25 cellular contexts compared by ENCODE assay signal in the genomic region with DNA sequence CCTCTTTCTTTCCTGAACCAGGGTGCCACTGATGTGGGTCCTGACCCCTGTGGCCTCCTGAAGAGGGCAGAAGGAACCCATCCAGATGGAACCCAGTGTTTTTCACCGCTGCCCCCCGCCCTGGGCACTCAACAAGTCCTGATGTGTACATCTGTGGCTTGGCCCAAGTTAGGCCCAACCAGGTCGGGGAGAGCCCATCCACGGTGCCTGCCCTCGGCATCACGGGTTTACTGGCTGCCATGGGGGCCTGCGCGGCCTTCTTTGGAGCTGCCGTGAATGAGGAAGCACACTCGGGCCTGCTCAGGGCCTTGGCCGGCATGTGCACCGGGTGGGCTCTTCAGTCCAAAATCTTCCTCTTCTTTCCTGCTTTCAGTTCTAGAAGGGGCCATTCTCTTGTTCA. TPM values are rescaled to one million over a fixed set of nuclear protein-coding genes. Genes with fewer than 3 reads are reported as not detected.
DNase-seq lines count a peak whose midpoint lies in the region; ATAC-seq and TF ChIP-seq lines count a peak whose summit lies in the region.
"Had no signal": no experiment of that assay in that cellular context is flagged by ENCODE, and none has a peak within 500 bp of the region (broad histone marks: within the 10 kb centered on the region; RNA-seq: fewer than 3 reads in every experiment).

No MANE protein-coding gene starts in this region.

- H3K27ac Mint-ChIP-seq in CD4-positive, alpha-beta T cell: peak overlapping the region; percentile 89
- H3K27ac Mint-ChIP-seq in activated CD8-positive, alpha-beta T cell treated with anti-CD3 and anti-CD28 coated beads for 36 hours: peak overlapping the region; percentile 58
- peak overlapping the region; percentile 66 to 94 (median 86) for H3K27ac Mint-ChIP-seq in immature natural killer cell
- H3K27ac Mint-ChIP-seq: endodermal cell, nephron had no signal

- no peak for DNase-seq in CD4-positive, alpha-beta T cell
- DNase-seq in activated CD8-positive, alpha-beta T cell treated with anti-CD3 and anti-CD28 coated beads for 36 hours: no peak
- DNase-seq in immature natural killer cell (no peak), mammary epithelial cell (no peak), suprapubic skin (ENCODE audit: low spot score in 2 of 2) (no peak), stomach (no peak), A172 (ENCODE audit: low spot score) (no peak)
- DNase-seq: activated gamma-delta T cell; COR-L47; endodermal cell; H9; KG1; mesenchymal stem cell; NCI-H1694; NCI-H69; SHP77; stimulated activated CD4-positive, alpha-beta T cell treated with anti-CD3 and anti-CD28 coated beads, Interleukin-2, amount 100 ng/mL, for 48 hours had no signal

- no peaks in the 10 kb centered on the region for H3K79me2 ChIP-seq in mammary epithelial cell (ENCODE audit: insufficient read depth, low read length)

- no peaks in the 10 kb centered on the region for H3K9me3 ChIP-seq in BLaER1 treated with 17β-estradiol and CSF1 and Interleukin-3, amounts not matched to agents 10 nM and 100 nM (replicated peaks in 1 of 11)
- H3K9me3 ChIP-seq in CD4-positive, alpha-beta T cell (ENCODE audit: control insufficient read depth, low read length): no peaks in the 10 kb centered on the region
- no peaks in the 10 kb centered on the region for H3K9me3 ChIP-seq in mammary epithelial cell (replicated peaks; ENCODE audit: insufficient read depth, low read length)
- no peaks in the 10 kb centered on the region for H3K9me3 ChIP-seq in suprapubic skin
- no peaks in the 10 kb centered on the region for H3K9me3 ChIP-seq in stomach
- H3K9me3 ChIP-seq: prostate gland had no signal

- no peak for TF ChIP-seq EP300 in suprapubic skin (IDR thresholded peaks at IDR 0.05)
- TF ChIP-seq EP300 in stomach (IDR thresholded peaks at IDR 0.05): no peak

- TF ChIP-seq CTCF in CD4-positive, alpha-beta T cell (IDR thresholded peaks at IDR 0.05): no peak
- TF ChIP-seq CTCF in activated CD8-positive, alpha-beta T cell treated with anti-CD3 and anti-CD28 coated beads for 36 hours (IDR thresholded peaks at IDR 0.05): no peak
- TF ChIP-seq CTCF in mammary epithelial cell (conservative IDR thresholded peaks at IDR 0.05 in 1 of 2, IDR thresholded peaks at IDR 0.05 in 1 of 2; ENCODE audit: extremely low read depth in 1 of 2, insufficient read depth in 1 of 2, low read depth in 1 of 2, low read length in 2 of 2): no peak
- no peak for TF ChIP-seq CTCF in suprapubic skin (IDR thresholded peaks at IDR 0.05)
- no peak for TF ChIP-seq CTCF in stomach (IDR thresholded peaks at IDR 0.05)

- no peaks in the 10 kb centered on the region for H3K9me3 Mint-ChIP-seq in CD4-positive, alpha-beta T cell
- no peaks in the 10 kb centered on the region for H3K9me3 Mint-ChIP-seq in activated CD8-positive, alpha-beta T cell treated with anti-CD3 and anti-CD28 coated beads for 36 hours
- no peaks in the 10 kb centered on the region for H3K9me3 Mint-ChIP-seq in immature natural killer cell
- H3K9me3 Mint-ChIP-seq: endodermal cell, H9, nephron had no signal

- no peak overlapping the region; a peak in 1 of 22 replicates for H3K9ac ChIP-seq in BLaER1 treated with 17β-estradiol and CSF1 and Interleukin-3, amounts not matched to agents 10 nM and 100 nM
- H3K9ac ChIP-seq in mammary epithelial cell (ENCODE audit: insufficient read depth, low read length): no peak overlapping the region

- H3K27ac ChIP-seq in BLaER1 treated with 17β-estradiol and CSF1 and Interleukin-3, amounts not matched to agents 10 nM and 100 nM: peak overlapping the region in 6 of 11 experiments; percentile 26 to 76 (median 72); a peak in 9 of 22 replicates
- H3K27ac ChIP-seq in CD4-positive, alpha-beta T cell (ENCODE audit: low read depth, low read length): no peak overlapping the region
- H3K27ac ChIP-seq in mammary epithelial cell (ENCODE audit: insufficient read depth, low read depth, low read length): no peak overlapping the region
- H3K27ac ChIP-seq in suprapubic skin: no peak overlapping the region
- H3K27ac ChIP-seq in stomach: no peak overlapping the region
- H3K27ac ChIP-seq: prostate gland had no signal

- no peak for ATAC-seq in CD4-positive, alpha-beta T cell (ENCODE audit: poor library complexity)
- ATAC-seq in activated CD8-positive, alpha-beta T cell treated with anti-CD3 and anti-CD28 coated beads for 36 hours: no peak

- no peaks in the 10 kb centered on the region for H4K20me1 ChIP-seq in BLaER1 treated with 17β-estradiol and CSF1 and Interleukin-3, amounts not matched to agents 10 nM and 100 nM
- no peaks in the 10 kb centered on the region for H4K20me1 ChIP-seq in mammary epithelial cell (ENCODE audit: insufficient read depth, low read length)

- intact Hi-C loops in CD4-positive, alpha-beta T cell (cut with DNase I, micrococcal nuclease): no loop called here
- intact Hi-C loops in activated CD8-positive, alpha-beta T cell treated with anti-CD3 and anti-CD28 coated beads for 36 hours (cut with micrococcal nuclease): loop anchor here (5.0 kb wide), 1 partner anchor 106 kb away; a partner anchor contains a TSS
- intact Hi-C loops in mammary epithelial cell (cut with micrococcal nuclease) (no loop called here), stomach (cut with DNase I; ENCODE audit: low total_unique reads) (no loop called here)

- dilution Hi-C loops in mammary epithelial cell (cut with HindIII; ENCODE audit: low sequenced_read_pairs): no loop called here

- no TSS peak for BruUV-seq in mammary epithelial cell (replicated peaks; lab: Mats Ljungman, UMichigan)

- no peak overlapping the region for H2AFZ ChIP-seq in mammary epithelial cell (ENCODE audit: low read depth, low read length)

- no peaks in the 10 kb centered on the region for H3K36me3 ChIP-seq in BLaER1 treated with 17β-estradiol and CSF1 and Interleukin-3, amounts not matched to agents 10 nM and 100 nM
- H3K36me3 ChIP-seq in mammary epithelial cell (ENCODE audit: insufficient read depth, low read length) (no peaks in the 10 kb centered on the region), suprapubic skin (no peaks in the 10 kb centered on the region), stomach (no peaks in the 10 kb centered on the region)
- H3K36me3 ChIP-seq: prostate gland had no signal

- H3K36me3 Mint-ChIP-seq in CD4-positive, alpha-beta T cell (ENCODE audit: low read depth): no peaks in the 10 kb centered on the region
- H3K36me3 Mint-ChIP-seq in activated CD8-positive, alpha-beta T cell treated with anti-CD3 and anti-CD28 coated beads for 36 hours (ENCODE audit: low read depth): no peaks in the 10 kb centered on the region
- H3K36me3 Mint-ChIP-seq in immature natural killer cell: no peaks in the 10 kb centered on the region

- 0 out of 22 replicates have a peak overlapping the region, but pooled peaks of 3 of the 11 experiments have one; percentile 14 to 83 (median 72) for H3K4me2 ChIP-seq in BLaER1 treated with 17β-estradiol and CSF1 and Interleukin-3, amounts not matched to agents 10 nM and 100 nM
- no peak overlapping the region for H3K4me2 ChIP-seq in mammary epithelial cell (ENCODE audit: insufficient read depth, low read depth, low read length)

- CTCF ChIA-PET in CD4-positive, alpha-beta T cell (lab: Charles Lee): no interaction called here
- CTCF ChIA-PET in activated CD8-positive, alpha-beta T cell treated with anti-CD3 and anti-CD28 coated beads for 36 hours (lab: Charles Lee): interaction anchor here (1.1 to 4.1 kb wide), 2 partner anchors 9 to 56 kb away, joined by 3 to 17 read pairs; no protein-coding TSS in a partner anchor
- CTCF ChIA-PET in mammary epithelial cell (lab: Charles Lee; ENCODE audit: low non-redundant PET): no interaction called here

- TF ChIP-seq POLR2A in suprapubic skin (IDR thresholded peaks at IDR 0.05) (no peak), stomach (IDR thresholded peaks at IDR 0.05) (no peak)

- POLR2A ChIA-PET in CD4-positive, alpha-beta T cell (lab: Charles Lee): interaction anchor here (1.4 to 3.8 kb wide), 2 partner anchors 18 to 25 kb away, joined by 4 to 26 read pairs; a partner anchor contains a TSS
- POLR2A ChIA-PET in activated CD8-positive, alpha-beta T cell treated with anti-CD3 and anti-CD28 coated beads for 36 hours (lab: Charles Lee): interaction anchor here (0.6 to 5.2 kb wide), 7 partner anchors 9 to 57 kb away, joined by 3 to 26 read pairs (median 3); a partner anchor contains a TSS

- H3K27me3 Mint-ChIP-seq in CD4-positive, alpha-beta T cell: no peaks in the 10 kb centered on the region
- no peaks in the 10 kb centered on the region for H3K27me3 Mint-ChIP-seq in activated CD8-positive, alpha-beta T cell treated with anti-CD3 and anti-CD28 coated beads for 36 hours
- peaks cover 8 to 24% (median 12%) of the 10 kb centered on the region in 3 donors for H3K27me3 Mint-ChIP-seq in immature natural killer cell (ENCODE audit: low read depth in 3 of 3)

- H3K4me1 Mint-ChIP-seq in CD4-positive, alpha-beta T cell (ENCODE audit: low read depth): peaks cover 76% of the 10 kb centered on the region
- H3K4me1 Mint-ChIP-seq in activated CD8-positive, alpha-beta T cell treated with anti-CD3 and anti-CD28 coated beads for 36 hours (ENCODE audit: low read depth): peaks cover 47% of the 10 kb centered on the region
- peaks cover 56 to 71% of the 10 kb centered on the region in 2 donors for H3K4me1 Mint-ChIP-seq in immature natural killer cell
- H3K4me1 Mint-ChIP-seq: nephron had no signal

- H3K4me3 Mint-ChIP-seq in CD4-positive, alpha-beta T cell: no peak overlapping the region
- no peak overlapping the region for H3K4me3 Mint-ChIP-seq in activated CD8-positive, alpha-beta T cell treated with anti-CD3 and anti-CD28 coated beads for 36 hours
- H3K4me3 Mint-ChIP-seq in immature natural killer cell: peak overlapping the region in 1 of 5 donors; percentile 16
- H3K4me3 Mint-ChIP-seq: endodermal cell, H9, nephron had no signal

- in situ Hi-C loops in mammary epithelial cell (cut with MboI; ENCODE audit: low sequenced_read_pairs in 2 of 2): no loop called here

- no peak overlapping the region for H3K4me3 ChIP-seq in BLaER1 treated with 17β-estradiol and CSF1 and Interleukin-3, amounts not matched to agents 10 nM and 100 nM
- no peak overlapping the region for H3K4me3 ChIP-seq in mammary epithelial cell (replicated peaks in 1 of 3; ENCODE audit: insufficient read depth in 1 of 3, low read depth in 2 of 3, low read length in 3 of 3)
- H3K4me3 ChIP-seq in suprapubic skin: no peak overlapping the region
- H3K4me3 ChIP-seq in stomach: no peak overlapping the region
- H3K4me3 ChIP-seq: prostate gland had no signal

- peaks cover 20 to 66% (median 38%) of the 10 kb centered on the region in 10 experiments for H3K4me1 ChIP-seq in BLaER1 treated with 17β-estradiol and CSF1 and Interleukin-3, amounts not matched to agents 10 nM and 100 nM
- peaks cover 8% of the 10 kb centered on the region for H3K4me1 ChIP-seq in mammary epithelial cell (ENCODE audit: insufficient read depth, low read length)
- peaks cover 12% of the 10 kb centered on the region for H3K4me1 ChIP-seq in suprapubic skin
- peaks cover 10 to 24% (median 15%) of the 10 kb centered on the region in 4 donors for H3K4me1 ChIP-seq in stomach
- H3K4me1 ChIP-seq: prostate gland had no signal

- WGBS in mammary epithelial cell (ENCODE audit: low coverage, missing lambda C conversion rate): 98% methylated on average over 12 of the region's 12 CpGs
- WGBS in suprapubic skin: 94% methylated on average over 8 of the region's 12 CpGs
- 92 to 95% (median 93%) methylated on average over 11 to 12 of the region's 12 CpGs for WGBS in stomach, 5 donors

- H3K27me3 ChIP-seq in BLaER1 treated with 17β-estradiol and CSF1 and Interleukin-3, amounts not matched to agents 10 nM and 100 nM: no peaks in the 10 kb centered on the region
- no peaks in the 10 kb centered on the region for H3K27me3 ChIP-seq in CD4-positive, alpha-beta T cell (ENCODE audit: control insufficient read depth, insufficient read depth, low read length)
- no peaks in the 10 kb centered on the region for H3K27me3 ChIP-seq in mammary epithelial cell (ENCODE audit: insufficient read depth, low read length)
- H3K27me3 ChIP-seq in suprapubic skin: no peaks in the 10 kb centered on the region
- no peaks in the 10 kb centered on the region for H3K27me3 ChIP-seq in stomach

RNA-seq across cellular contexts. Expression of a gene that starts 5.8 kb away (rescaled TPM):
- total RNA-seq in CD4-positive, alpha-beta T cell: not detected
- total RNA-seq in activated CD8-positive, alpha-beta T cell treated with anti-CD3 and anti-CD28 coated beads for 36 hours: under 1 TPM in 1 of 2 experiments, not detected in 1; 0.25 TPM
- polyA plus RNA-seq in immature natural killer cell (under 1 TPM in 1 of 3 donors, not detected in 2; 0.73 TPM), mammary epithelial cell (not detected), stomach (1 to 10 TPM; 5.4 to 10.0 (median 7.3) TPM)
- total RNA-seq in mammary epithelial cell (not detected), suprapubic skin (10 to 100 TPM in 2 of 4 donors, 1 to 10 TPM in 2; 4.2 to 16.6 (median 9.4) TPM), stomach (10 to 100 TPM in 2 of 5 donors, 1 to 10 TPM in 1, not detected in 2; 7.3 to 15.2 (median 12.8) TPM)
- not detected for polyA minus RNA-seq in mammary epithelial cell
- 0.62 and 1.8 TPM in 2 replicates for total RNA-seq in A172 (2014; rRNA removed; shearing (Covaris generic))
- total RNA-seq: fibroblast of lung had no signal

RNA-seq across cellular contexts. Expression of a gene that starts 14.0 kb away (rescaled TPM):
- under 1 TPM in 1 of 2 experiments, not detected in 1; 0.08 TPM for total RNA-seq in CD4-positive, alpha-beta T cell
- total RNA-seq in activated CD8-positive, alpha-beta T cell treated with anti-CD3 and anti-CD28 coated beads for 36 hours: under 1 TPM in 1 of 2 experiments, not detected in 1; 0.16 TPM
- polyA plus RNA-seq in immature natural killer cell (not detected), mammary epithelial cell (not detected), stomach (under 1 TPM in 2 of 3 donors, not detected in 1; 0.13 to 0.46 TPM)
- total RNA-seq in mammary epithelial cell (not detected), suprapubic skin (not detected), stomach (under 1 TPM in 1 of 5 donors, not detected in 4; 0.87 TPM)
- polyA minus RNA-seq in mammary epithelial cell: not detected
- not detected in 2 replicates for total RNA-seq in A172 (2014; rRNA removed; shearing (Covaris generic))
- total RNA-seq: Daoy, endodermal cell, fibroblast of lung, glomerular endothelial cell, H9, prostate gland, skeletal muscle tissue, urinary bladder had no signal
- polyA plus RNA-seq: fibroblast of lung, urinary bladder had no signal

RNA-seq across cellular contexts. Expression of a gene that starts 17.5 kb away (rescaled TPM):
- total RNA-seq in CD4-positive, alpha-beta T cell: 1 to 10 TPM; 7.5 to 8.7 TPM
- 10 to 100 TPM; 24.9 to 27.5 TPM for total RNA-seq in activated CD8-positive, alpha-beta T cell treated with anti-CD3 and anti-CD28 coated beads for 36 hours
- polyA plus RNA-seq in immature natural killer cell: 1 to 10 TPM in 2 of 3 donors, not detected in 1; 3.7 to 4.3 TPM
- total RNA-seq in mammary epithelial cell: 10 to 100 TPM in 1 of 2 donors, 1 to 10 TPM in 1; 6.7 to 12.9 TPM
- polyA plus RNA-seq in mammary epithelial cell: 3.3 TPM
- polyA minus RNA-seq in mammary epithelial cell: 6.6 TPM
- 1 to 10 TPM; 2.2 to 7.2 (median 2.9) TPM for total RNA-seq in suprapubic skin
- 10 to 100 TPM in 1 of 5 donors, 1 to 10 TPM in 1, under 1 TPM in 2, not detected in 1; under 0.01 to 12.1 (median 1.6) TPM for total RNA-seq in stomach
- 1 to 10 TPM; 1.8 to 4.1 (median 2.7) TPM for polyA plus RNA-seq in stomach
- 6.4 and 8.2 TPM in 2 replicates for total RNA-seq in A172 (2014; rRNA removed; shearing (Covaris generic))

RNA-seq across cellular contexts. Expression of a gene that starts 25.8 kb away (rescaled TPM):
- 100 to 1,000 TPM; 155 to 168 TPM for total RNA-seq in CD4-positive, alpha-beta T cell
- total RNA-seq in activated CD8-positive, alpha-beta T cell treated with anti-CD3 and anti-CD28 coated beads for 36 hours: 10 to 100 TPM; 43.7 to 46.3 TPM
- polyA plus RNA-seq in immature natural killer cell (100 to 1,000 TPM in 2 of 3 donors, 10 to 100 TPM in 1; 67.8 to 150 (median 142) TPM), mammary epithelial cell (35.3 TPM), stomach (10 to 100 TPM in 2 of 3 donors, 1 to 10 TPM in 1; 8.8 to 23.7 (median 22.3) TPM)
- total RNA-seq in mammary epithelial cell (10 to 100 TPM; 10.7 to 36.6 TPM), suprapubic skin (10 to 100 TPM; 11.3 to 20.3 (median 14.8) TPM), stomach (10 to 100 TPM in 3 of 5 donors, 1 to 10 TPM in 2; 6.1 to 16.2 (median 11.1) TPM)
- 22.4 TPM for polyA minus RNA-seq in mammary epithelial cell
- total RNA-seq in A172 (2014; rRNA removed; shearing (Covaris generic)): 32.2 and 39.0 TPM in 2 replicates

RNA-seq across cellular contexts. Expression of a gene that starts 52.9 kb away (rescaled TPM):
- total RNA-seq in CD4-positive, alpha-beta T cell: 1 to 10 TPM; 3.0 to 3.9 TPM
- total RNA-seq in activated CD8-positive, alpha-beta T cell treated with anti-CD3 and anti-CD28 coated beads for 36 hours: 1 to 10 TPM; 4.3 to 4.4 TPM
- polyA plus RNA-seq in immature natural killer cell (1 to 10 TPM in 2 of 3 donors, not detected in 1; 4.5 to 5.6 TPM), mammary epithelial cell (4.1 TPM), stomach (10 to 100 TPM in 1 of 3 donors, 1 to 10 TPM in 2; 5.4 to 10.1 (median 8.6) TPM)
- total RNA-seq in mammary epithelial cell (1 to 10 TPM; 3.2 to 5.4 TPM), suprapubic skin (1 to 10 TPM in 3 of 4 donors, not detected in 1; 1.3 to 2.2 (median 1.4) TPM), stomach (1 to 10 TPM in 1 of 5 donors, under 1 TPM in 1, not detected in 3; 0.92 to 3.6 TPM)
- polyA minus RNA-seq in mammary epithelial cell: not detected
- 9.9 and 18.7 TPM in 2 replicates for total RNA-seq in A172 (2014; rRNA removed; shearing (Covaris generic))

Comparison
In these comparisons a context has a peak if more than half of its experiments do, and no peak if none do; other contexts are left out.
1. H3K27ac ChIP-seq: peak in BLaER1 treated with 17β-estradiol and CSF1 and Interleukin-3, amounts not matched to agents 10 nM and 100 nM (6 of 11); none in CD4-positive, alpha-beta T cell (single experiment), mammary epithelial cell (single experiment), suprapubic skin (single experiment) and stomach (0 of 5).
2. Peak in every context shown above with its lines, with median percentiles within 50 percentile points of each other: H3K27ac Mint-ChIP-seq.